ENCODE assay signal across 1 cellular context in genomic region chr6:170269151-170269872, GRCh38.
TF ChIP-seq lines count a peak whose summit lies in the region.

No MANE protein-coding gene starts in this region.

TF ChIP-seq in SK-N-SH, 30 proteins besides CTCF, POLR2A, EP300 and RAD21 (continued from another document):
- TF ChIP-seq REST (IDR thresholded peaks at IDR 0.05; ENCODE audit: low read depth, low read length) (no peak), TEAD4 (IDR thresholded peaks at IDR 0.05; ENCODE audit: borderline replicate concordance, insufficient read depth) (no peak), NFIC (IDR thresholded peaks at IDR 0.05; ENCODE audit: borderline replicate concordance) (no peak), MAX (IDR thresholded peaks at IDR 0.05; ENCODE audit: low read depth) (no peak), NRF1 (IDR thresholded peaks at IDR 0.05; ENCODE audit: low read depth, low read length) (no peak), SMC3 (IDR thresholded peaks at IDR 0.05; ENCODE audit: low read depth, low read length) (no peak), CHD2 (IDR thresholded peaks at IDR 0.05; ENCODE audit: low read length, partially characterized antibody) (no peak), TAF1 (IDR thresholded peaks at IDR 0.05; ENCODE audit: borderline replicate concordance, low read depth, low read length) (no peak), FOXM1 (IDR thresholded peaks at IDR 0.05; ENCODE audit: low read depth) (no peak), USF2 (IDR thresholded peaks at IDR 0.05; ENCODE audit: borderline replicate concordance, low read depth, low read length) (no peak), SIN3A (IDR thresholded peaks at IDR 0.05; ENCODE audit: borderline replicate concordance, low read depth, low read length) (no peak), POLR2AphosphoS5 (IDR thresholded peaks at IDR 0.05; ENCODE audit: low read depth, low read length) (no peak), FOSL2 (IDR thresholded peaks at IDR 0.05; ENCODE audit: borderline replicate concordance, low read depth) (no peak), ELF1 (IDR thresholded peaks at IDR 0.05) (no peak), YY1 (IDR thresholded peaks at IDR 0.05; ENCODE audit: low read depth) (no peak), FOXJ3 (CRISPR knock-in tag; IDR thresholded peaks at IDR 0.05) (no peak), GATA2 (CRISPR knock-in tag; IDR thresholded peaks at IDR 0.05) (no peak)
